ENCODE assay signal across 1 cellular context in genomic region chr3:197337656-197338055, GRCh38.
TF ChIP-seq lines count a peak whose summit lies in the region.

No MANE protein-coding gene starts in this region.

TF ChIP-seq in IMR-90, 13 proteins besides CTCF, POLR2A, EP300 and RAD21:
- TF ChIP-seq RFX5 (IDR thresholded peaks at IDR 0.05; ENCODE audit: low read depth, low read length) = no peak
- no peak for TF ChIP-seq MXI1 (IDR thresholded peaks at IDR 0.05; ENCODE audit: borderline replicate concordance, low read depth, low read length)
- TF ChIP-seq BHLHE40 (IDR thresholded peaks at IDR 0.05; ENCODE audit: low read depth, low read length) = no peak
- TF ChIP-seq ELK1 (IDR thresholded peaks at IDR 0.05; ENCODE audit: borderline replicate concordance, low read depth, low read length) = no peak
- no peak for TF ChIP-seq RCOR1 (IDR thresholded peaks at IDR 0.05; ENCODE audit: insufficient replicate concordance, low read length)
- no peak for TF ChIP-seq CEBPB (IDR thresholded peaks at IDR 0.05; ENCODE audit: low read depth, low read length)
- TF ChIP-seq MAFK (IDR thresholded peaks at IDR 0.05; ENCODE audit: low read depth, low read length) = no peak
- TF ChIP-seq CHD1 (IDR thresholded peaks at IDR 0.05; ENCODE audit: low read depth, low read length) = no peak
- TF ChIP-seq, protein P1, sequence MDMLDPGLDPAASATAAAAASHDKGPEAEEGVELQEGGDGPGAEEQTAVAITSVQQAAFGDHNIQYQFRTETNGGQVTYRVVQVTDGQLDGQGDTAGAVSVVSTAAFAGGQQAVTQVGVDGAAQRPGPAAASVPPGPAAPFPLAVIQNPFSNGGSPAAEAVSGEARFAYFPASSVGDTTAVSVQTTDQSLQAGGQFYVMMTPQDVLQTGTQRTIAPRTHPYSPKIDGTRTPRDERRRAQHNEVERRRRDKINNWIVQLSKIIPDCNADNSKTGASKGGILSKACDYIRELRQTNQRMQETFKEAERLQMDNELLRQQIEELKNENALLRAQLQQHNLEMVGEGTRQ (IDR thresholded peaks at IDR 0.05; ENCODE audit: low read depth, low read length) = no peak
- no peak for TF ChIP-seq NFE2L2 (IDR thresholded peaks at IDR 0.05; ENCODE audit: low read depth, low read length)
- TF ChIP-seq SMC3 (IDR thresholded peaks at IDR 0.05; ENCODE audit: low read depth, low read length) = no peak
